20 cellular contexts compared by ENCODE assay signal in genomic region chr15:62588930-62589655, GRCh38.
A peak's percentile ranks its signal among the peaks of the same experiment; 100 is the strongest.
DNase-seq lines count a peak whose midpoint lies in the region; ATAC-seq and TF ChIP-seq lines count a peak whose summit lies in the region.
"Had no signal": no experiment of that assay in that cellular context is flagged by ENCODE, and none has a peak within 500 bp of the region (broad histone marks: within the 10 kb centered on the region; RNA-seq: fewer than 3 reads in every experiment).

No MANE protein-coding gene starts in this region.

- no peak overlapping the region for H3K27ac ChIP-seq in A673 (ENCODE audit: low read depth, low read length, poor library complexity, severe bottlenecking)
- peak overlapping the region; percentile 20 for H3K27ac ChIP-seq in colonic mucosa
- H3K27ac ChIP-seq in adrenal gland = no peak overlapping the region
- H3K27ac ChIP-seq: gastrocnemius medialis, VCaP had no signal

- no peak for TF ChIP-seq POLR2A in adrenal gland (IDR thresholded peaks at IDR 0.05)

- BruUV-seq in A673 (replicated peaks; lab: Mats Ljungman, UMichigan) = no TSS peak

- H3K9me3 ChIP-seq in A673 (ENCODE audit: low read depth, low read length, poor library complexity, severe bottlenecking) (no peaks in the 10 kb centered on the region), colonic mucosa (no peaks in the 10 kb centered on the region), adrenal gland (replicated peaks in 1 of 3) (no peaks in the 10 kb centered on the region)
- H3K9me3 ChIP-seq: gastrocnemius medialis, MG63 had no signal

- WGBS in adrenal gland, 4 donors = 87 to 92% (median 90%) methylated on average over 5 of the region's 5 CpGs

- DNase-seq in A673 (ENCODE audit: low spot score) = peak; percentile 61
- peak; percentile 35 for DNase-seq in HFF-Myc (ENCODE audit: extremely low read depth, low read depth)
- DNase-seq in colonic mucosa = no peak
- no peak for DNase-seq in left colon
- no peak for DNase-seq in NOMO-1 treated with dmso at 0.1 percent for 144 hours (lab: John Stamatoyannopoulos, UW; ENCODE audit: unreplicated experiment)
- no peak for DNase-seq in adrenal gland
- DNase-seq: activated CD4-positive, alpha-beta memory T cell treated with anti-CD3 and anti-CD28 coated beads for 36 hours; activated T-cell treated with anti-CD3 and anti-CD28 coated beads, Interleukin-2, amount 50 U/mL, for 1 hour; CD8-positive, alpha-beta memory T cell; effector memory CD4-positive, alpha-beta T cell; gastrocnemius medialis; H7; MG63; NCI-H1694; NCI-H510A had no signal

- no peaks in the 10 kb centered on the region for H3K27me3 ChIP-seq in A673 (replicated peaks; ENCODE audit: insufficient read depth, low read depth, low read length, poor library complexity)
- H3K27me3 ChIP-seq in colonic mucosa = no peaks in the 10 kb centered on the region
- H3K27me3 ChIP-seq in adrenal gland = no peaks in the 10 kb centered on the region
- H3K27me3 ChIP-seq: gastrocnemius medialis, MG63 had no signal

- CTCF ChIA-PET in A673 (lab: Charles Lee) = interaction anchor here (0.7 kb wide), 1 partner anchor 459 kb away, joined by 4 read pairs; no protein-coding TSS in a partner anchor

- peak overlapping the region in 1 of 2 donors; percentile 46 for H3K9ac ChIP-seq in colonic mucosa (ENCODE audit: low read depth in 2 of 2, low read length in 2 of 2)

- H3K36me3 ChIP-seq in A673 (ENCODE audit: insufficient read depth, low read length, poor library complexity, severe bottlenecking) (no peaks in the 10 kb centered on the region), colonic mucosa (no peaks in the 10 kb centered on the region), adrenal gland (replicated peaks in 1 of 2) (no peaks in the 10 kb centered on the region)
- H3K36me3 ChIP-seq: gastrocnemius medialis, MG63 had no signal

- ATAC-seq in left colon = peak; percentile 82
- ATAC-seq in GM18870 (IDR thresholded peaks at IDR 0.05; ENCODE audit: unreplicated experiment) = no peak
- no peak for ATAC-seq in GM21619 (IDR thresholded peaks at IDR 0.05; ENCODE audit: unreplicated experiment)
- ATAC-seq: activated naive CD4-positive, alpha-beta T cell treated with anti-CD3 and anti-CD28 coated beads, Interleukin-2, amount 50 U/mL, for 72 hours; gastrocnemius medialis; stimulated activated effector memory CD8-positive, alpha-beta T cell treated with anti-CD3 and anti-CD28 coated beads, Interleukin-12 subunit alpha, Interleukin-12 subunit beta, amount 100 ng/mL, for 72 hours had no signal

- H3K4me1 ChIP-seq in A673 (ENCODE audit: insufficient read depth, low read length, poor library complexity, severe bottlenecking) (peaks cover 13% of the 10 kb centered on the region), colonic mucosa (peaks cover 20% of the 10 kb centered on the region), adrenal gland (replicated peaks in 1 of 2) (no peaks in the 10 kb centered on the region)

- H3K4me3 ChIP-seq in A673 (ENCODE audit: low read depth, low read length, poor library complexity, severe bottlenecking) (no peak overlapping the region), HFF-Myc (replicated peaks; ENCODE audit: low read depth, low read length) (no peak overlapping the region), colonic mucosa (no peak overlapping the region), adrenal gland (no peak overlapping the region)
- H3K4me3 ChIP-seq: gastrocnemius medialis, MG63 had no signal

- POLR2A ChIA-PET in A673 (lab: Charles Lee; ENCODE audit: low non-redundant PET) = no interaction called here

- intact Hi-C loops in A673 (cut with micrococcal nuclease; ENCODE audit: unreplicated experiment) (no loop called here), colonic mucosa (cut with DNase I) (no loop called here), left colon (cut with DNase I, micrococcal nuclease) (no loop called here), adrenal gland (cut with DNase I) (no loop called here)

- TF ChIP-seq CTCF in A673 (conservative IDR thresholded peaks at IDR 0.05; ENCODE audit: low read depth, low read length) (no peak), HFF-Myc (IDR thresholded peaks at IDR 0.05; ENCODE audit: low read depth, low read length, missing control alignments) (no peak), colonic mucosa (IDR thresholded peaks at IDR 0.05) (no peak), adrenal gland (IDR thresholded peaks at IDR 0.05) (no peak)

Comparison
In these comparisons a context has a peak if more than half of its experiments do, and no peak if none do; other contexts are left out.
1. DNase-seq: peak in A673 (single experiment) and HFF-Myc (single experiment); none in colonic mucosa (single experiment), left colon (0 of 2), NOMO-1 treated with dmso at 0.1 percent for 144 hours (single experiment) and adrenal gland (0 of 7).